In genomic region chr6:30518505-30518850, GRCh38 we compare ENCODE assay signal across 16 cellular contexts. TPM values are rescaled to one million over a fixed set of nuclear protein-coding genes. Genes with fewer than 3 reads are reported as not detected.
DNase-seq lines count a peak whose midpoint lies in the region; TF ChIP-seq lines count a peak whose summit lies in the region.
"Had no signal": no experiment of that assay in that cellular context is flagged by ENCODE, and none has a peak within 500 bp of the region (broad histone marks: within the 10 kb centered on the region; RNA-seq: fewer than 3 reads in every experiment).

No MANE protein-coding gene starts in this region.

- H3K4me1 Mint-ChIP-seq in T-helper 1 cell treated with Interleukin-12 subunit alpha and Interleukin-12 subunit beta and Interleukin-4 antibody, amounts not matched to agents 30 μg/mL and 1 μg/mL, for 36 hours (ENCODE audit: low read depth), result peaks cover 36% of the 10 kb centered on the region
- H3K4me1 Mint-ChIP-seq in dendritic cell treated with granulocyte-macrophage colony-stimulating factor and Interleukin-4, amounts not matched to agents 40 ng/mL and 50 ng/mL, for 4 days (ENCODE audit: low read depth), result peaks cover 51% of the 10 kb centered on the region
- no peaks in the 10 kb centered on the region for H3K4me1 Mint-ChIP-seq in type B pancreatic cell (ENCODE audit: unreplicated experiment)

- H3K9me3 Mint-ChIP-seq in T-helper 1 cell treated with Interleukin-12 subunit alpha and Interleukin-12 subunit beta and Interleukin-4 antibody, amounts not matched to agents 30 μg/mL and 1 μg/mL, for 36 hours, result peaks cover 10% of the 10 kb centered on the region
- H3K9me3 Mint-ChIP-seq in dendritic cell treated with granulocyte-macrophage colony-stimulating factor and Interleukin-4, amounts not matched to agents 40 ng/mL and 50 ng/mL, for 4 days, result peaks cover 9% of the 10 kb centered on the region
- no peaks in the 10 kb centered on the region for H3K9me3 Mint-ChIP-seq in type B pancreatic cell

- peak; percentile 33 for DNase-seq in stimulated activated CD4-positive, alpha-beta T cell treated with anti-CD3 and anti-CD28 coated beads, Interleukin-4, amount 100 ng/mL, for 1 hour
- DNase-seq in stimulated activated CD4-positive, alpha-beta T cell treated with anti-CD3 and anti-CD28 coated beads, Interleukin-2, amount 100 ng/mL, for 48 hours, result no peak
- DNase-seq in type B pancreatic cell (ENCODE audit: extremely low spot score, unreplicated experiment) (no peak), NCI-H1417 (lab: John Stamatoyannopoulos, UW) (no peak), GF-D8 (lab: John Stamatoyannopoulos, UW) (no peak), ovary (no peak)
- DNase-seq: activated CD4-positive, CD25-positive, alpha-beta regulatory T cell; foreskin keratinocyte; mammary epithelial cell; NCI-H1930; NCI-H774; occipital lobe; small intestine had no signal

- H3K27me3 Mint-ChIP-seq in T-helper 1 cell treated with Interleukin-12 subunit alpha and Interleukin-12 subunit beta and Interleukin-4 antibody, amounts not matched to agents 30 μg/mL and 1 μg/mL, for 36 hours (ENCODE audit: low read depth), result no peaks in the 10 kb centered on the region
- H3K27me3 Mint-ChIP-seq in dendritic cell treated with granulocyte-macrophage colony-stimulating factor and Interleukin-4, amounts not matched to agents 40 ng/mL and 50 ng/mL, for 4 days, result no peaks in the 10 kb centered on the region
- peaks cover 35% of the 10 kb centered on the region for H3K27me3 Mint-ChIP-seq in type B pancreatic cell

- peaks cover 1% of the 10 kb centered on the region for H3K4me1 ChIP-seq in ovary (ENCODE audit: insufficient read depth)

- H3K36me3 Mint-ChIP-seq in T-helper 1 cell treated with Interleukin-12 subunit alpha and Interleukin-12 subunit beta and Interleukin-4 antibody, amounts not matched to agents 30 μg/mL and 1 μg/mL, for 36 hours (ENCODE audit: low read depth), result peaks cover 19% of the 10 kb centered on the region
- H3K36me3 Mint-ChIP-seq in dendritic cell treated with granulocyte-macrophage colony-stimulating factor and Interleukin-4, amounts not matched to agents 40 ng/mL and 50 ng/mL, for 4 days (ENCODE audit: low read depth), result no peaks in the 10 kb centered on the region
- H3K36me3 Mint-ChIP-seq in type B pancreatic cell, result no peaks in the 10 kb centered on the region

- H3K36me3 ChIP-seq in ovary, result no peaks in the 10 kb centered on the region
- H3K36me3 ChIP-seq: thoracic aorta had no signal

- 70 to 74% (median 71%) methylated on average over 12 of the region's 12 CpGs for WGBS in ovary, 3 donors

- H3K9me3 ChIP-seq in ovary, result no peaks in the 10 kb centered on the region
- H3K9me3 ChIP-seq: thoracic aorta had no signal

- no peak overlapping the region for H3K4me3 ChIP-seq in ovary
- H3K4me3 ChIP-seq: thoracic aorta had no signal

- no peak overlapping the region for H3K27ac ChIP-seq in ovary
- H3K27ac ChIP-seq: foreskin keratinocyte, thoracic aorta had no signal

- TF ChIP-seq CTCF in type B pancreatic cell (conservative IDR thresholded peaks at IDR 0.05), result no peak
- TF ChIP-seq CTCF in ovary (IDR thresholded peaks at IDR 0.05), result no peak

- H3K4me3 Mint-ChIP-seq in T-helper 1 cell treated with Interleukin-12 subunit alpha and Interleukin-12 subunit beta and Interleukin-4 antibody, amounts not matched to agents 30 μg/mL and 1 μg/mL, for 36 hours, result no peak overlapping the region
- H3K4me3 Mint-ChIP-seq in dendritic cell treated with granulocyte-macrophage colony-stimulating factor and Interleukin-4, amounts not matched to agents 40 ng/mL and 50 ng/mL, for 4 days, result no peak overlapping the region
- H3K4me3 Mint-ChIP-seq in type B pancreatic cell, result peak overlapping the region; percentile 25

- intact Hi-C loops in dendritic cell treated with granulocyte-macrophage colony-stimulating factor and Interleukin-4, amounts not matched to agents 40 ng/mL and 50 ng/mL, for 4 days (cut with micrococcal nuclease), result no loop called here
- intact Hi-C loops in ovary (cut with DNase I), result no loop called here

- H3K27ac Mint-ChIP-seq in T-helper 1 cell treated with Interleukin-12 subunit alpha and Interleukin-12 subunit beta and Interleukin-4 antibody, amounts not matched to agents 30 μg/mL and 1 μg/mL, for 36 hours, result peak overlapping the region; percentile 52
- peak overlapping the region; percentile 91 for H3K27ac Mint-ChIP-seq in dendritic cell treated with granulocyte-macrophage colony-stimulating factor and Interleukin-4, amounts not matched to agents 40 ng/mL and 50 ng/mL, for 4 days
- H3K27ac Mint-ChIP-seq in type B pancreatic cell, result no peak overlapping the region

- no peak for TF ChIP-seq POLR2A in ovary (IDR thresholded peaks at IDR 0.05)

- no peaks in the 10 kb centered on the region for H3K27me3 ChIP-seq in ovary
- H3K27me3 ChIP-seq: foreskin keratinocyte had no signal

- TF ChIP-seq EP300 in ovary (IDR thresholded peaks at IDR 0.05), result no peak

RNA-seq across cellular contexts. Expression of gene HLA-E, which starts 29.2 kb away (rescaled TPM):
- total RNA-seq in type B pancreatic cell (ENCODE audit: low replicate concordance) (50.8 and 109 TPM in 2 replicates), ovary (100 to 1,000 TPM; 181 to 322 (median 238) TPM)
- 100 to 1,000 TPM; 332 to 614 TPM for polyA plus RNA-seq in ovary

RNA-seq across cellular contexts. Expression of gene GNL1, which starts 37.8 kb away (rescaled TPM):
- total RNA-seq in type B pancreatic cell (ENCODE audit: low replicate concordance), result 59.3 and 67.1 TPM in 2 replicates
- 100 to 1,000 TPM in 4 of 7 donors, 10 to 100 TPM in 3; 42.4 to 128 (median 103) TPM for total RNA-seq in ovary
- polyA plus RNA-seq in ovary, result 10 to 100 TPM; 77.8 to 80.4 TPM

RNA-seq across cellular contexts. Expression of gene PRR3, which starts 38.6 kb away (rescaled TPM):
- total RNA-seq in type B pancreatic cell (ENCODE audit: low replicate concordance) (10.7 and 32.5 TPM in 2 replicates), ovary (10 to 100 TPM in 6 of 7 donors, 1 to 10 TPM in 1; 8.6 to 35.0 (median 20.9) TPM)
- 10 to 100 TPM; 19.0 to 29.6 TPM for polyA plus RNA-seq in ovary

RNA-seq across cellular contexts. Expression of gene ABCF1, which starts 52.8 kb away (rescaled TPM):
- total RNA-seq in type B pancreatic cell (ENCODE audit: low replicate concordance) (64.2 and 69.2 TPM in 2 replicates), ovary (10 to 100 TPM; 16.3 to 50.5 (median 36.0) TPM)
- polyA plus RNA-seq in ovary, result 10 to 100 TPM; 18.8 to 60.6 TPM
